In the genomic region with DNA sequence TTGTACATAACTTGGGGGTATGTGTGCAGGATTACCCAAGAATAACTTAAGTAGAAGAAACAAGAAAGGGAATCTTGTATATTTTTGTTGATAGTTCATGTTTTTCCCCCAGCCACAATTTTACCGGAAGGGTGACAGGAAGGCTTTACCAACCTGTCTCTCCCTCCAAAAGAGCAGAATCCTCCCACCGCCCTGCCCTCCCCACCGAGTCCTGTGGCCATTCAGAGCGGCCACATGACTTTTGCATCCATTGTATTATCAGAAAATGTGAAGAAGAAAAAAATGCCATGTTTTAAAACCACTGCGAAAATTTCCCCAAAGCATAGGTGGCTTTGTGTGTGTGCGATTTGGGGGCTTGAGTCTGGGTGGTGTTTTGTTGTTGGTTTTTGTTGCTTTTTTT, we compare ENCODE assay signal across 29 cellular contexts.
"Had no signal": no experiment of that assay in that cellular context is flagged by ENCODE, and none has a peak within 500 bp of the region (broad histone marks: within the 10 kb centered on the region; RNA-seq: fewer than 3 reads in every experiment).

No MANE protein-coding gene starts in this region.

- H3K4me1 ChIP-seq: ascending aorta, foreskin keratinocyte, testis, uterus had no signal

- ATAC-seq: esophagus mucosa; foreskin keratinocyte; heart left ventricle; stimulated activated naive CD8-positive, alpha-beta T cell treated with anti-CD3 and anti-CD28 coated beads, Interleukin-15, Interleukin-2, amounts not matched to agents 100 U/mL and 50 U/mL, for 24 hours had no signal

- FAIRE-seq: endothelial cell of umbilical vein had no signal

- H3K27ac ChIP-seq: ascending aorta, cardiac muscle cell, coronary artery, dorsolateral prefrontal cortex, foreskin keratinocyte, heart left ventricle, neural progenitor cell, right atrium auricular region, spleen, testis, uterus had no signal

- H3K36me3 Mint-ChIP-seq: brain, neural progenitor cell had no signal

- H3K9ac ChIP-seq: neural progenitor cell had no signal

- DNase-seq: activated CD4-positive, alpha-beta T cell treated with anti-CD3 and anti-CD28 coated beads for 4 hours; activated CD4-positive, alpha-beta T cell treated with anti-CD3 and anti-CD28 coated beads, Interleukin-2, amount 50 U/mL, for 4 hours; activated CD4-positive, CD25-positive, alpha-beta regulatory T cell; activated gamma-delta T cell; activated naive CD4-positive, alpha-beta T cell treated with anti-CD3 and anti-CD28 coated beads, Interleukin-2, amount 10 ng/mL, durations not matched to agents 7 days and 5 days; activated naive CD8-positive, alpha-beta T cell treated with anti-CD3 and anti-CD28 coated beads, Interleukin-2, amount 10 ng/mL, durations not matched to agents 7 days and 5 days; activated T-cell treated with anti-CD3 and anti-CD28 coated beads, Interleukin-2, amount 50 U/mL, for 1 hour; dorsolateral prefrontal cortex; effector memory CD4-positive, alpha-beta T cell; foreskin keratinocyte; heart left ventricle; hypothalamus; naive B cell; spleen; stimulated activated naive CD8-positive, alpha-beta T cell treated with anti-CD3 and anti-CD28 coated beads, Interleukin-15, Interleukin-2, amounts not matched to agents 100 U/mL and 50 U/mL, for 24 hours; testis; trophoblast cell; uterus had no signal

- H3K36me3 ChIP-seq: ascending aorta, cardiac muscle cell, neural progenitor cell, right atrium auricular region, uterus had no signal

- H3K4me2 ChIP-seq: neural progenitor cell had no signal

- H3K27me3 Mint-ChIP-seq: activated naive CD8-positive, alpha-beta T cell treated with anti-CD3 and anti-CD28 coated beads, Interleukin-2, amount 10 ng/mL, durations not matched to agents 7 days and 5 days; brain had no signal

- H2AFZ ChIP-seq: neural progenitor cell had no signal

- H3K4me3 ChIP-seq: ascending aorta, cardiac muscle cell, coronary artery, dorsolateral prefrontal cortex, heart left ventricle, neural progenitor cell, right atrium auricular region, spleen, testis, uterus had no signal

- H3K9me3 Mint-ChIP-seq: activated naive CD4-positive, alpha-beta T cell treated with anti-CD3 and anti-CD28 coated beads, Interleukin-2, amount 10 ng/mL, durations not matched to agents 7 days and 5 days; activated naive CD8-positive, alpha-beta T cell treated with anti-CD3 and anti-CD28 coated beads, Interleukin-2, amount 10 ng/mL, durations not matched to agents 7 days and 5 days; activated T-helper 1 cell treated with anti-CD3 and anti-CD28 coated beads, Interleukin-12 subunit alpha, Interleukin-12 subunit beta, Interleukin-2, Interleukin-4 antibody, amounts not matched to agents 30 ng/mL and 10 ng/mL and 1 ng/mL, durations not matched to agents 14 hours and 24 hours and 36 hours; mesothelial cell of epicardium; neural progenitor cell; T-helper 2 cell treated with Interferon-gamma antibody and Interleukin-4, amounts not matched to agents 5 μg/mL and 100 μg/mL, for 36 hours had no signal

- H3K4me3 Mint-ChIP-seq: activated naive CD4-positive, alpha-beta T cell treated with anti-CD3 and anti-CD28 coated beads, Interleukin-2, amount 10 ng/mL, durations not matched to agents 7 days and 5 days; activated naive CD8-positive, alpha-beta T cell treated with anti-CD3 and anti-CD28 coated beads, Interleukin-2, amount 10 ng/mL, durations not matched to agents 7 days and 5 days; activated T-helper 1 cell treated with anti-CD3 and anti-CD28 coated beads, Interleukin-12 subunit alpha, Interleukin-12 subunit beta, Interleukin-2, Interleukin-4 antibody, amounts not matched to agents 30 ng/mL and 10 ng/mL and 1 ng/mL, durations not matched to agents 14 hours and 24 hours and 36 hours; brain; mesothelial cell of epicardium; naive B cell; neural progenitor cell; T-helper 2 cell treated with Interferon-gamma antibody and Interleukin-4, amounts not matched to agents 5 μg/mL and 100 μg/mL, for 36 hours had no signal

- H3K9me3 ChIP-seq: ascending aorta, heart left ventricle, right atrium auricular region, spleen, testis, uterus had no signal

- H3K27me3 ChIP-seq: ascending aorta, cardiac muscle cell, foreskin keratinocyte, neural progenitor cell, right atrium auricular region, spleen, testis, uterus had no signal

- H3K27ac Mint-ChIP-seq: activated naive CD4-positive, alpha-beta T cell treated with anti-CD3 and anti-CD28 coated beads, Interleukin-2, amount 10 ng/mL, durations not matched to agents 7 days and 5 days; activated naive CD8-positive, alpha-beta T cell treated with anti-CD3 and anti-CD28 coated beads, Interleukin-2, amount 10 ng/mL, durations not matched to agents 7 days and 5 days; brain; mesothelial cell of epicardium; naive B cell; neural progenitor cell had no signal
